17 cellular contexts compared by ENCODE assay signal in the genomic region with DNA sequence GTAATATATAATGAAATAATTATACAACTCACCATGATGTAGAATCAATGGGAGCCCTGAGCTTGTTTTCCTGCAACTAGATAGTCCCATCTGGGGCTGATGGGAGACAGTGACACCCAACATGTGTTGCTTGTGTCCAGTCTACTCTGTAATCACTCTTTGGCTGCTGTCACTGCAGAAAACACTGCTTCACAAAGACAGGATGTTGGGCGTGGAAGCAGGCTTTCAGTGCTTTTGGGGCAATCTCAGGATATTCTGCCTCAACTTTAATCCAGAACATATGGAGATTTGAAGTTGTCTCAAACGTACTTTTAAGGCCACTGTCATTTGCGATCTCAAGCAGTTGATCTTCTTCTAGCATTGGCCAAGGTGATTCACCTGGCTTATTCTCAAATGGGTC.
DNase-seq lines count a peak whose midpoint lies in the region; ATAC-seq and TF ChIP-seq lines count a peak whose summit lies in the region.
"Had no signal": no experiment of that assay in that cellular context is flagged by ENCODE, and none has a peak within 500 bp of the region (broad histone marks: within the 10 kb centered on the region; RNA-seq: fewer than 3 reads in every experiment).

No MANE protein-coding gene starts in this region.

- H3K9me3 Mint-ChIP-seq in activated T-cell treated with anti-CD3 and anti-CD28 coated beads, Interleukin-2, amount 50 U/mL, for 72 hours, result no peaks in the 10 kb centered on the region
- no peaks in the 10 kb centered on the region for H3K9me3 Mint-ChIP-seq in activated T-cell treated with anti-CD3 and anti-CD28 coated beads, Interleukin-2, amount 50 U/mL, for 4 hours
- H3K9me3 Mint-ChIP-seq in CD4-positive, alpha-beta T cell, result no peaks in the 10 kb centered on the region
- H3K9me3 Mint-ChIP-seq in activated CD4-positive, alpha-beta memory T cell treated with anti-CD3 and anti-CD28 coated beads, Interleukin-2, amount 10 ng/mL, durations not matched to agents 7 days and 5 days, result no peaks in the 10 kb centered on the region
- H3K9me3 Mint-ChIP-seq in immature natural killer cell, result no peaks in the 10 kb centered on the region

- H3K27me3 ChIP-seq in CD4-positive, alpha-beta T cell (ENCODE audit: control insufficient read depth, insufficient read depth, low read length), result no peaks in the 10 kb centered on the region

- POLR2A ChIA-PET in CD4-positive, alpha-beta T cell (lab: Charles Lee), result interaction anchor here (0.7 kb wide), 1 partner anchor 1598 kb away, joined by 3 read pairs; no protein-coding TSS in a partner anchor
- POLR2A ChIA-PET in activated CD4-positive, alpha-beta memory T cell treated with anti-CD3 and anti-CD28 coated beads, Interleukin-2, amount 10 ng/mL, durations not matched to agents 7 days and 5 days (lab: Charles Lee), result no interaction called here

- H3K27ac Mint-ChIP-seq in activated T-cell treated with anti-CD3 and anti-CD28 coated beads, Interleukin-2, amount 50 U/mL, for 72 hours, result peak overlapping the region; percentile 48
- H3K27ac Mint-ChIP-seq in CD4-positive, alpha-beta T cell, result peak overlapping the region; percentile 71
- peak overlapping the region; percentile 14 for H3K27ac Mint-ChIP-seq in activated CD4-positive, alpha-beta memory T cell treated with anti-CD3 and anti-CD28 coated beads, Interleukin-2, amount 10 ng/mL, durations not matched to agents 7 days and 5 days
- peak overlapping the region in 4 of 6 donors; percentile 34 to 65 (median 42) for H3K27ac Mint-ChIP-seq in immature natural killer cell

- H3K9me3 ChIP-seq in CD4-positive, alpha-beta T cell (ENCODE audit: control insufficient read depth, low read length), result no peaks in the 10 kb centered on the region
- H3K9me3 ChIP-seq: HAP-1 had no signal

- CTCF ChIA-PET in CD4-positive, alpha-beta T cell (lab: Charles Lee), result no interaction called here
- CTCF ChIA-PET in activated CD4-positive, alpha-beta memory T cell treated with anti-CD3 and anti-CD28 coated beads, Interleukin-2, amount 10 ng/mL, durations not matched to agents 7 days and 5 days (lab: Charles Lee), result no interaction called here

- no peak for ATAC-seq in activated T-cell treated with anti-CD3 and anti-CD28 coated beads, Interleukin-2, amount 50 U/mL, for 72 hours (replicated peaks in 1 of 2)
- no peak for ATAC-seq in activated T-cell treated with anti-CD3 and anti-CD28 coated beads, Interleukin-2, amount 50 U/mL, for 4 hours
- no peak for ATAC-seq in CD4-positive, alpha-beta T cell (ENCODE audit: poor library complexity)

- H3K4me1 Mint-ChIP-seq in activated T-cell treated with anti-CD3 and anti-CD28 coated beads, Interleukin-2, amount 50 U/mL, for 72 hours (ENCODE audit: low read depth), result peaks cover 4% of the 10 kb centered on the region
- peaks cover 4% of the 10 kb centered on the region for H3K4me1 Mint-ChIP-seq in activated T-cell treated with anti-CD3 and anti-CD28 coated beads, Interleukin-2, amount 50 U/mL, for 4 hours (ENCODE audit: low read depth)
- peaks cover 10% of the 10 kb centered on the region for H3K4me1 Mint-ChIP-seq in CD4-positive, alpha-beta T cell (ENCODE audit: low read depth)
- H3K4me1 Mint-ChIP-seq in activated CD4-positive, alpha-beta memory T cell treated with anti-CD3 and anti-CD28 coated beads, Interleukin-2, amount 10 ng/mL, durations not matched to agents 7 days and 5 days, result peaks cover 8% of the 10 kb centered on the region
- H3K4me1 Mint-ChIP-seq in immature natural killer cell, result peaks cover 2 to 24% of the 10 kb centered on the region in 2 donors

- intact Hi-C loops in CD4-positive, alpha-beta T cell (cut with DNase I, micrococcal nuclease), result no loop called here

- H3K27me3 Mint-ChIP-seq in activated T-cell treated with anti-CD3 and anti-CD28 coated beads, Interleukin-2, amount 50 U/mL, for 72 hours (ENCODE audit: low read depth), result no peaks in the 10 kb centered on the region
- no peaks in the 10 kb centered on the region for H3K27me3 Mint-ChIP-seq in activated T-cell treated with anti-CD3 and anti-CD28 coated beads, Interleukin-2, amount 50 U/mL, for 4 hours (ENCODE audit: low read depth)
- H3K27me3 Mint-ChIP-seq in CD4-positive, alpha-beta T cell, result no peaks in the 10 kb centered on the region
- no peaks in the 10 kb centered on the region for H3K27me3 Mint-ChIP-seq in activated CD4-positive, alpha-beta memory T cell treated with anti-CD3 and anti-CD28 coated beads, Interleukin-2, amount 10 ng/mL, durations not matched to agents 7 days and 5 days
- peaks cover 10 to 33% (median 12%) of the 10 kb centered on the region in 3 donors for H3K27me3 Mint-ChIP-seq in immature natural killer cell (ENCODE audit: low read depth in 3 of 3)

- no peak for TF ChIP-seq CTCF in CD4-positive, alpha-beta T cell (IDR thresholded peaks at IDR 0.05)

- DNase-seq in activated T-cell treated with anti-CD3 and anti-CD28 coated beads, Interleukin-2, amount 50 U/mL, for 72 hours, result no peak
- no peak for DNase-seq in activated T-cell treated with anti-CD3 and anti-CD28 coated beads, Interleukin-2, amount 50 U/mL, for 4 hours
- DNase-seq in CD4-positive, alpha-beta T cell, result no peak
- no peak for DNase-seq in activated CD4-positive, alpha-beta memory T cell treated with anti-CD3 and anti-CD28 coated beads, Interleukin-2, amount 10 ng/mL, durations not matched to agents 7 days and 5 days
- no peak for DNase-seq in immature natural killer cell
- DNase-seq in NCI-H748 (lab: John Stamatoyannopoulos, UW; ENCODE audit: unreplicated experiment), result no peak
- DNase-seq in HCEC 1CT, result no peak
- no peak for DNase-seq in NCI-H2196 (lab: John Stamatoyannopoulos, UW; ENCODE audit: unreplicated experiment)
- DNase-seq: AML-193, NCI-H187 treated with DMSO at 0.1 percent for 48 hours, NCI-H2171, NCI-H446 treated with DMSO at 0.1 percent for 48 hours, NCI-H748 treated with DMSO at 0.1 percent for 48 hours, OCI-M1, SIG-M5 had no signal

- H3K27ac ChIP-seq in CD4-positive, alpha-beta T cell (ENCODE audit: low read depth, low read length), result no peak overlapping the region
- H3K27ac ChIP-seq: HL-60 had no signal

- H3K36me3 Mint-ChIP-seq in activated T-cell treated with anti-CD3 and anti-CD28 coated beads, Interleukin-2, amount 50 U/mL, for 72 hours (ENCODE audit: insufficient read depth in 2 of 2), result peaks cover 9 to 27% of the 10 kb centered on the region in 2 donors
- peaks cover 42% of the 10 kb centered on the region for H3K36me3 Mint-ChIP-seq in activated T-cell treated with anti-CD3 and anti-CD28 coated beads, Interleukin-2, amount 50 U/mL, for 4 hours (ENCODE audit: insufficient read depth)
- H3K36me3 Mint-ChIP-seq in CD4-positive, alpha-beta T cell (ENCODE audit: low read depth), result peaks cover 97% of the 10 kb centered on the region
- H3K36me3 Mint-ChIP-seq in activated CD4-positive, alpha-beta memory T cell treated with anti-CD3 and anti-CD28 coated beads, Interleukin-2, amount 10 ng/mL, durations not matched to agents 7 days and 5 days (ENCODE audit: low read depth), result peaks cover 84% of the 10 kb centered on the region
- H3K36me3 Mint-ChIP-seq in immature natural killer cell, result peaks cover 21 to 54% (median 50%) of the 10 kb centered on the region in 3 donors

- no peak overlapping the region for H3K4me3 Mint-ChIP-seq in activated T-cell treated with anti-CD3 and anti-CD28 coated beads, Interleukin-2, amount 50 U/mL, for 72 hours
- no peak overlapping the region for H3K4me3 Mint-ChIP-seq in activated T-cell treated with anti-CD3 and anti-CD28 coated beads, Interleukin-2, amount 50 U/mL, for 4 hours
- no peak overlapping the region for H3K4me3 Mint-ChIP-seq in CD4-positive, alpha-beta T cell
- no peak overlapping the region for H3K4me3 Mint-ChIP-seq in activated CD4-positive, alpha-beta memory T cell treated with anti-CD3 and anti-CD28 coated beads, Interleukin-2, amount 10 ng/mL, durations not matched to agents 7 days and 5 days
- no peak overlapping the region for H3K4me3 Mint-ChIP-seq in immature natural killer cell

Comparison
In these comparisons a context has a peak if more than half of its experiments do, and no peak if none do; other contexts are left out.
1. H3K27ac Mint-ChIP-seq: peak in every context shown above with its lines; median percentile 71 in CD4-positive, alpha-beta T cell; 48 in activated T-cell treated with anti-CD3 and anti-CD28 coated beads, Interleukin-2, amount 50 U/mL, for 72 hours; 42 in immature natural killer cell; 14 in activated CD4-positive, alpha-beta memory T cell treated with anti-CD3 and anti-CD28 coated beads, Interleukin-2, amount 10 ng/mL, durations not matched to agents 7 days and 5 days.